Comparison of ENCODE assay signal across 1 cellular context in the genomic region with DNA sequence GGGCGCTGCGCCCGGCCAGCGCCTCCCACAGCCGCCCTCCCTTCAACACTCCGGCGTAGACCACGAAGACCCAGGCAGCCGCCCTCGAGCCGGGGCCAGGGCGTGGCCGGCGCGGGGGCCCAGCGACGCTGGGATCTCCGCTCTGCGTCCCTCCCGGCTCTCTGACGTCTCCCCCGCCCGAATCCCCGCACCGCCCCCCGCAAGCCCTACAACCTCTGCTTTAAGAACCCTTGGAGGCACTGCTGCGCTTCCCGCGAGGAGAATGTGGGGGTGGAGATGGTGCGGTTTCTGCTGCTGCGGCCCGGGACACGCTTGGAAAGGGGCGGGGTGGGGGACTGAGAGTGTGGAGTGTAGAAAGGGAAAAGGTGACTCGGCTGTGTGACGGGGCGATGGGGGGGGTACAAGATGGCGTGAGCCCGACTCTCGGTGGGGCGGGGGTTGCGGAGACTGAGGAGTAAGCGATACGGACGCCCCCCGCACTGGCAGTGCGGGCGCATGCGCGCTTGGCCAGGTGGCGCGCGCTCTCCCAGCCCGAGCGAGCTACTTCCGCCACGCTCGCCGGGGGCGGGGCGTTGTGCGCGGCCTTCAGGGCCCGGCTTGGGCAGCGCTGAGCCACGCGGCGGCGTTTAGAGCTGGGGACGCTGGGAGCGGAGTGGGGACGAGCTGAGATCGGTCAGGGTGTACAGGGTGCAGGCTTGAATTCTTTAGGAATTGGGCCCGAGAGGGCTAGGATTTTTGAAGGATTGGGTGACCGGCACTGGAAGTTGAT.
TF ChIP-seq lines count a peak whose summit lies in the region.

SUPT3H (minus strand) TSS at position 380 of the 769 bp plus-strand sequence.

TF ChIP-seq in HepG2, 621 proteins besides CTCF, POLR2A, EP300 and RAD21 (continued from another document and continues in another):
- peak; percentile 94 for TF ChIP-seq SNAPC4 (CRISPR knock-in tag; IDR thresholded peaks at IDR 0.05)
- peak; percentile 94 for TF ChIP-seq SAP130 (CRISPR knock-in tag; IDR thresholded peaks at IDR 0.05; ENCODE audit: low read depth)
- TF ChIP-seq EEA1 (CRISPR knock-in tag; IDR thresholded peaks at IDR 0.05; ENCODE audit: borderline replicate concordance) = peak; percentile 49; the same call in 1 of the 2 replicates
- TF ChIP-seq POLR2G (IDR thresholded peaks at IDR 0.05; ENCODE audit: low read depth, low read length) = peak; percentile 99
- TF ChIP-seq RARA (CRISPR knock-in tag; IDR thresholded peaks at IDR 0.05) = peak; percentile 37
- no peak for TF ChIP-seq ZBTB8A (CRISPR knock-in tag; IDR thresholded peaks at IDR 0.05; ENCODE audit: borderline replicate concordance, low read depth)
- no peak for TF ChIP-seq HHEX (CRISPR knock-in tag; IDR thresholded peaks at IDR 0.05)
- peak; percentile 92 for TF ChIP-seq POGZ (CRISPR knock-in tag; IDR thresholded peaks at IDR 0.05)
- TF ChIP-seq GATAD1 (CRISPR knock-in tag; IDR thresholded peaks at IDR 0.05) = peak; percentile 68
- TF ChIP-seq, protein P1, sequence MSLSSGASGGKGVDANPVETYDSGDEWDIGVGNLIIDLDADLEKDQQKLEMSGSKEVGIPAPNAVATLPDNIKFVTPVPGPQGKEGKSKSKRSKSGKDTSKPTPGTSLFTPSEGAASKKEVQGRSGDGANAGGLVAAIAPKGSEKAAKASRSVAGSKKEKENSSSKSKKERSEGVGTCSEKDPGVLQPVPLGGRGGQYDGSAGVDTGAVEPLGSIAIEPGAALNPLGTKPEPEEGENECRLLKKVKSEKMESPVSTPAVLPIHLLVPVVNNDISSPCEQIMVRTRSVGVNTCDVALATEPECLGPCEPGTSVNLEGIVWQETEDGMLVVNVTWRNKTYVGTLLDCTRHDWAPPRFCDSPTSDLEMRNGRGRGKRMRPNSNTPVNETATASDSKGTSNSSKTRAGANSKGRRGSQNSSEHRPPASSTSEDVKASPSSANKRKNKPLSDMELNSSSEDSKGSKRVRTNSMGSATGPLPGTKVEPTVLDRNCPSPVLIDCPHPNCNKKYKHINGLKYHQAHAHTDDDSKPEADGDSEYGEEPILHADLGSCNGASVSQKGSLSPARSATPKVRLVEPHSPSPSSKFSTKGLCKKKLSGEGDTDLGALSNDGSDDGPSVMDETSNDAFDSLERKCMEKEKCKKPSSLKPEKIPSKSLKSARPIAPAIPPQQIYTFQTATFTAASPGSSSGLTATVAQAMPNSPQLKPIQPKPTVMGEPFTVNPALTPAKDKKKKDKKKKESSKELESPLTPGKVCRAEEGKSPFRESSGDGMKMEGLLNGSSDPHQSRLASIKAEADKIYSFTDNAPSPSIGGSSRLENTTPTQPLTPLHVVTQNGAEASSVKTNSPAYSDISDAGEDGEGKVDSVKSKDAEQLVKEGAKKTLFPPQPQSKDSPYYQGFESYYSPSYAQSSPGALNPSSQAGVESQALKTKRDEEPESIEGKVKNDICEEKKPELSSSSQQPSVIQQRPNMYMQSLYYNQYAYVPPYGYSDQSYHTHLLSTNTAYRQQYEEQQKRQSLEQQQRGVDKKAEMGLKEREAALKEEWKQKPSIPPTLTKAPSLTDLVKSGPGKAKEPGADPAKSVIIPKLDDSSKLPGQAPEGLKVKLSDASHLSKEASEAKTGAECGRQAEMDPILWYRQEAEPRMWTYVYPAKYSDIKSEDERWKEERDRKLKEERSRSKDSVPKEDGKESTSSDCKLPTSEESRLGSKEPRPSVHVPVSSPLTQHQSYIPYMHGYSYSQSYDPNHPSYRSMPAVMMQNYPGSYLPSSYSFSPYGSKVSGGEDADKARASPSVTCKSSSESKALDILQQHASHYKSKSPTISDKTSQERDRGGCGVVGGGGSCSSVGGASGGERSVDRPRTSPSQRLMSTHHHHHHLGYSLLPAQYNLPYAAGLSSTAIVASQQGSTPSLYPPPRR (CRISPR knock-in tag; IDR thresholded peaks at IDR 0.05; ENCODE audit: borderline replicate concordance) = peak; percentile 48; the same call in 1 of the 2 replicates
- TF ChIP-seq ZKSCAN8 (CRISPR knock-in tag; IDR thresholded peaks at IDR 0.05; ENCODE audit: borderline replicate concordance) = peak; percentile 70; the same call in 1 of the 2 replicates
- TF ChIP-seq NCOA1 (CRISPR knock-in tag; IDR thresholded peaks at IDR 0.05) = no peak
- no peak for TF ChIP-seq GRHL1 (CRISPR knock-in tag; conservative IDR thresholded peaks at IDR 0.05)
- TF ChIP-seq, protein P2, sequence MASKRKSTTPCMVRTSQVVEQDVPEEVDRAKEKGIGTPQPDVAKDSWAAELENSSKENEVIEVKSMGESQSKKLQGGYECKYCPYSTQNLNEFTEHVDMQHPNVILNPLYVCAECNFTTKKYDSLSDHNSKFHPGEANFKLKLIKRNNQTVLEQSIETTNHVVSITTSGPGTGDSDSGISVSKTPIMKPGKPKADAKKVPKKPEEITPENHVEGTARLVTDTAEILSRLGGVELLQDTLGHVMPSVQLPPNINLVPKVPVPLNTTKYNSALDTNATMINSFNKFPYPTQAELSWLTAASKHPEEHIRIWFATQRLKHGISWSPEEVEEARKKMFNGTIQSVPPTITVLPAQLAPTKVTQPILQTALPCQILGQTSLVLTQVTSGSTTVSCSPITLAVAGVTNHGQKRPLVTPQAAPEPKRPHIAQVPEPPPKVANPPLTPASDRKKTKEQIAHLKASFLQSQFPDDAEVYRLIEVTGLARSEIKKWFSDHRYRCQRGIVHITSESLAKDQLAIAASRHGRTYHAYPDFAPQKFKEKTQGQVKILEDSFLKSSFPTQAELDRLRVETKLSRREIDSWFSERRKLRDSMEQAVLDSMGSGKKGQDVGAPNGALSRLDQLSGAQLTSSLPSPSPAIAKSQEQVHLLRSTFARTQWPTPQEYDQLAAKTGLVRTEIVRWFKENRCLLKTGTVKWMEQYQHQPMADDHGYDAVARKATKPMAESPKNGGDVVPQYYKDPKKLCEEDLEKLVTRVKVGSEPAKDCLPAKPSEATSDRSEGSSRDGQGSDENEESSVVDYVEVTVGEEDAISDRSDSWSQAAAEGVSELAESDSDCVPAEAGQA (IDR thresholded peaks at IDR 0.05; ENCODE audit: low read depth) = peak; percentile 55; the same call in 1 of the 2 replicates
- TF ChIP-seq, protein P2 (CRISPR knock-in tag; IDR thresholded peaks at IDR 0.05; ENCODE audit: borderline replicate concordance) = peak; percentile 56
- TF ChIP-seq ZNF570 (CRISPR knock-in tag; IDR thresholded peaks at IDR 0.05; ENCODE audit: borderline replicate concordance) = no peak
- TF ChIP-seq ZNF580 (CRISPR knock-in tag; IDR thresholded peaks at IDR 0.05; ENCODE audit: borderline replicate concordance, low read depth) = peak; percentile 94; the same call in 1 of the 2 replicates
- no peak for TF ChIP-seq CEBPG (CRISPR knock-in tag; IDR thresholded peaks at IDR 0.05)
- no peak for TF ChIP-seq ZKSCAN1 (IDR thresholded peaks at IDR 0.05; ENCODE audit: low read length)
- peak; percentile 73 for TF ChIP-seq HDAC1 (CRISPR knock-in tag; IDR thresholded peaks at IDR 0.05)
- no peak for TF ChIP-seq TGIF2 (CRISPR knock-in tag; IDR thresholded peaks at IDR 0.05)
- no peak for TF ChIP-seq IKZF1 (IDR thresholded peaks at IDR 0.05)
- TF ChIP-seq TBP (CRISPR knock-in tag; IDR thresholded peaks at IDR 0.05) = no peak
- TF ChIP-seq KLF13 (CRISPR knock-in tag; IDR thresholded peaks at IDR 0.05) = peak; percentile 80; the same call in 1 of the 2 replicates
- TF ChIP-seq, protein P3, sequence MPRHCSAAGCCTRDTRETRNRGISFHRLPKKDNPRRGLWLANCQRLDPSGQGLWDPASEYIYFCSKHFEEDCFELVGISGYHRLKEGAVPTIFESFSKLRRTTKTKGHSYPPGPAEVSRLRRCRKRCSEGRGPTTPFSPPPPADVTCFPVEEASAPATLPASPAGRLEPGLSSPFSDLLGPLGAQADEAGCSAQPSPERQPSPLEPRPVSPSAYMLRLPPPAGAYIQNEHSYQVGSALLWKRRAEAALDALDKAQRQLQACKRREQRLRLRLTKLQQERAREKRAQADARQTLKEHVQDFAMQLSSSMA (CRISPR knock-in tag; IDR thresholded peaks at IDR 0.05) = peak; percentile 100
- no peak for TF ChIP-seq PRDM10 (CRISPR knock-in tag; IDR thresholded peaks at IDR 0.05; ENCODE audit: low read depth)
- TF ChIP-seq ZFP82 (CRISPR knock-in tag; IDR thresholded peaks at IDR 0.05; ENCODE audit: borderline replicate concordance) = 0 out of 2 replicates have a peak, but pooled peaks have one; percentile 12
- TF ChIP-seq ZMAT3 (CRISPR knock-in tag; conservative IDR thresholded peaks at IDR 0.05) = peak; percentile 90
